ENCODE assay signal across 14 cellular contexts in genomic region chr1:2528016-2528415, GRCh38. TPM values are rescaled to one million over a fixed set of nuclear protein-coding genes. Genes with fewer than 3 reads are reported as not detected.
A peak's percentile ranks its signal among the peaks of the same experiment; 100 is the strongest.
DNase-seq lines count a peak whose midpoint lies in the region; ATAC-seq and TF ChIP-seq lines count a peak whose summit lies in the region.
"Had no signal": no experiment of that assay in that cellular context is flagged by ENCODE, and none has a peak within 500 bp of the region (broad histone marks: within the 10 kb centered on the region; RNA-seq: fewer than 3 reads in every experiment).

No MANE protein-coding gene starts in this region.

- H3F3A ChIP-seq in neural progenitor cell (ENCODE audit: low read depth): peaks cover 23% of the 10 kb centered on the region

- peaks cover 30% of the 10 kb centered on the region for H3K79me2 ChIP-seq in mammary epithelial cell (ENCODE audit: insufficient read depth, low read length)
- peaks cover 30% of the 10 kb centered on the region for H3K79me2 ChIP-seq in neural progenitor cell (ENCODE audit: low read depth)

- DNase-seq in MCF 10A (ENCODE audit: unreplicated experiment) (peak; percentile 43), mammary epithelial cell (no peak), Right ventricle myocardium superior (peak; percentile 86), neural progenitor cell (ENCODE audit: low spot score) (no peak), NCI-H774 (lab: John Stamatoyannopoulos, UW) (no peak)
- no peak for DNase-seq in CD4-positive, alpha-beta T cell
- DNase-seq: activated B cell treated with CpG ODN at 0.5 μM for 24 hours; activated effector memory CD4-positive, alpha-beta T cell treated with anti-CD3 and anti-CD28 coated beads, Interleukin-2, amount 50 U/mL, for 16 hours; effector CD8-positive, alpha-beta T cell; NCI-H187 treated with DMSO at 0.1 percent for 48 hours; T-cell had no signal

- in situ Hi-C loops in mammary epithelial cell (cut with MboI; ENCODE audit: low sequenced_read_pairs in 2 of 2): loop anchor here in 1 of 2 donors (25.0 kb wide), 1 partner anchor 341 kb away; the partner anchor contains the start of gene FAAP20

- H3K36me3 Mint-ChIP-seq in MCF 10A (ENCODE audit: insufficient read depth, unreplicated experiment): peaks cover 13% of the 10 kb centered on the region
- H3K36me3 Mint-ChIP-seq in neural progenitor cell: no peaks in the 10 kb centered on the region
- H3K36me3 Mint-ChIP-seq in CD4-positive, alpha-beta T cell (ENCODE audit: low read depth): peaks cover 14% of the 10 kb centered on the region
- H3K36me3 Mint-ChIP-seq: T-cell had no signal

- H3K4me1 ChIP-seq in mammary epithelial cell (ENCODE audit: insufficient read depth, low read length) (peaks cover 57% of the 10 kb centered on the region), neural progenitor cell (peaks cover 48% of the 10 kb centered on the region)

- 38% methylated on average over 8 of the region's 12 CpGs for WGBS in mammary epithelial cell (ENCODE audit: low coverage, missing lambda C conversion rate)

- dilution Hi-C loops in mammary epithelial cell (cut with HindIII; ENCODE audit: low sequenced_read_pairs): loop anchor here (5.0 kb wide), 1 partner anchor 54 kb away; no protein-coding TSS in a partner anchor

- H3K9ac ChIP-seq in mammary epithelial cell (ENCODE audit: insufficient read depth, low read length) (no peak overlapping the region), neural progenitor cell (no peak overlapping the region)

- H3K4me2 ChIP-seq in mammary epithelial cell (ENCODE audit: insufficient read depth, low read depth, low read length): no peak overlapping the region
- H3K4me2 ChIP-seq in neural progenitor cell: peak overlapping the region; percentile 81

- no peaks in the 10 kb centered on the region for H3K9me3 Mint-ChIP-seq in MCF 10A (ENCODE audit: unreplicated experiment)
- H3K9me3 Mint-ChIP-seq in neural progenitor cell: no peaks in the 10 kb centered on the region
- H3K9me3 Mint-ChIP-seq in CD4-positive, alpha-beta T cell: no peaks in the 10 kb centered on the region
- H3K9me3 Mint-ChIP-seq: activated B cell treated with CpG ODN at 0.5 μM for 24 hours, T-cell had no signal

- H3K9me3 ChIP-seq in mammary epithelial cell (replicated peaks; ENCODE audit: insufficient read depth, low read length): no peaks in the 10 kb centered on the region
- H3K9me3 ChIP-seq in neural progenitor cell (ENCODE audit: low read depth): no peaks in the 10 kb centered on the region
- H3K9me3 ChIP-seq in CD4-positive, alpha-beta T cell (ENCODE audit: control insufficient read depth, low read length): no peaks in the 10 kb centered on the region

- H2AFZ ChIP-seq in mammary epithelial cell (ENCODE audit: low read depth, low read length) (no peak overlapping the region), neural progenitor cell (replicated peaks) (no peak overlapping the region)

- peaks cover 31% of the 10 kb centered on the region for H3K4me1 Mint-ChIP-seq in MCF 10A (ENCODE audit: insufficient read depth, unreplicated experiment)
- H3K4me1 Mint-ChIP-seq in neural progenitor cell: peaks cover 49% of the 10 kb centered on the region
- peaks cover 44% of the 10 kb centered on the region for H3K4me1 Mint-ChIP-seq in CD4-positive, alpha-beta T cell (ENCODE audit: low read depth)

- H4K20me1 ChIP-seq in mammary epithelial cell (ENCODE audit: insufficient read depth, low read length) (no peaks in the 10 kb centered on the region), neural progenitor cell (ENCODE audit: low read depth) (peaks cover 60% of the 10 kb centered on the region)

- peak; percentile 72 for ATAC-seq in Right ventricle myocardium superior (ENCODE audit: poor library complexity)
- no peak for ATAC-seq in CD4-positive, alpha-beta T cell (ENCODE audit: poor library complexity)
- ATAC-seq in HG02623 (IDR thresholded peaks at IDR 0.05; ENCODE audit: unreplicated experiment): no peak
- no peak for ATAC-seq in HG02938 (IDR thresholded peaks at IDR 0.05; ENCODE audit: unreplicated experiment)
- ATAC-seq: T-cell had no signal

- H3K27me3 Mint-ChIP-seq in MCF 10A (ENCODE audit: insufficient read depth, unreplicated experiment) (no peaks in the 10 kb centered on the region), neural progenitor cell (ENCODE audit: insufficient read depth, low read depth) (peaks cover 15% of the 10 kb centered on the region)
- peaks cover 20% of the 10 kb centered on the region for H3K27me3 Mint-ChIP-seq in CD4-positive, alpha-beta T cell

- POLR2A ChIA-PET in MCF 10A (lab: Yijun Ruan, JAX): no interaction called here
- POLR2A ChIA-PET in CD4-positive, alpha-beta T cell (lab: Charles Lee): interaction anchor here (8.5 kb wide), 1 partner anchor 20 kb away, joined by 164 read pairs; no protein-coding TSS in a partner anchor

- no peak overlapping the region for H3K4me3 ChIP-seq in mammary epithelial cell (replicated peaks in 1 of 3; ENCODE audit: insufficient read depth in 1 of 3, low read depth in 2 of 3, low read length in 3 of 3)
- no peak overlapping the region for H3K4me3 ChIP-seq in neural progenitor cell
- H3K4me3 ChIP-seq: lung had no signal

- intact Hi-C loops in MCF 10A (cut with micrococcal nuclease): no loop called here
- intact Hi-C loops in mammary epithelial cell (cut with micrococcal nuclease): no loop called here
- intact Hi-C loops in Right ventricle myocardium superior (cut with DNase I): no loop called here
- intact Hi-C loops in CD4-positive, alpha-beta T cell (cut with DNase I, micrococcal nuclease): loop anchor here (5.0 to 10.0 kb wide), 4 partner anchors 114 to 1247 kb away; partner anchors contain the start of gene SMIM1 (in 1 of the 2)

- TF ChIP-seq CTCF in MCF 10A (IDR thresholded peaks at IDR 0.05; ENCODE audit: unreplicated experiment): no peak
- no peak for TF ChIP-seq CTCF in mammary epithelial cell (conservative IDR thresholded peaks at IDR 0.05 in 1 of 2, IDR thresholded peaks at IDR 0.05 in 1 of 2; ENCODE audit: extremely low read depth in 1 of 2, insufficient read depth in 1 of 2, low read depth in 1 of 2, low read length in 2 of 2)
- TF ChIP-seq CTCF in neural progenitor cell (IDR thresholded peaks at IDR 0.05): no peak
- no peak for TF ChIP-seq CTCF in CD4-positive, alpha-beta T cell (IDR thresholded peaks at IDR 0.05)

- no peak overlapping the region for H3K27ac Mint-ChIP-seq in MCF 10A (ENCODE audit: low read depth, unreplicated experiment)
- no peak overlapping the region for H3K27ac Mint-ChIP-seq in neural progenitor cell
- no peak overlapping the region for H3K27ac Mint-ChIP-seq in CD4-positive, alpha-beta T cell
- H3K27ac Mint-ChIP-seq: activated B cell treated with CpG ODN at 0.5 μM for 24 hours, T-cell had no signal

- CTCF ChIA-PET in MCF 10A (lab: Yijun Ruan, JAX) (interaction anchor here (0.7 kb wide), 1 partner anchor 37 kb away, joined by 3 read pairs; no protein-coding TSS in a partner anchor), mammary epithelial cell (lab: Charles Lee; ENCODE audit: low non-redundant PET) (no interaction called here)
- CTCF ChIA-PET in CD4-positive, alpha-beta T cell (lab: Charles Lee): interaction anchor here (0.7 kb wide), 1 partner anchor 17 kb away, joined by 3 read pairs; no protein-coding TSS in a partner anchor

- H3K36me3 ChIP-seq in mammary epithelial cell (ENCODE audit: insufficient read depth, low read length): no peaks in the 10 kb centered on the region
- no peaks in the 10 kb centered on the region for H3K36me3 ChIP-seq in neural progenitor cell

- H3K27ac ChIP-seq in mammary epithelial cell (ENCODE audit: insufficient read depth, low read depth, low read length): no peak overlapping the region
- no peak overlapping the region for H3K27ac ChIP-seq in neural progenitor cell
- no peak overlapping the region for H3K27ac ChIP-seq in CD4-positive, alpha-beta T cell (ENCODE audit: low read depth, low read length)

- H3K4me3 Mint-ChIP-seq in MCF 10A (ENCODE audit: unreplicated experiment) (no peak overlapping the region), neural progenitor cell (peak overlapping the region; percentile 96)
- no peak overlapping the region for H3K4me3 Mint-ChIP-seq in CD4-positive, alpha-beta T cell

- BruUV-seq in MCF 10A (replicated peaks; lab: Mats Ljungman, UMichigan) (no TSS peak), mammary epithelial cell (replicated peaks; lab: Mats Ljungman, UMichigan) (no TSS peak)

- H3K27me3 ChIP-seq in mammary epithelial cell (ENCODE audit: insufficient read depth, low read length) (peaks cover 4% of the 10 kb centered on the region), neural progenitor cell (peaks cover 65% of the 10 kb centered on the region)
- peaks cover 36% of the 10 kb centered on the region for H3K27me3 ChIP-seq in CD4-positive, alpha-beta T cell (ENCODE audit: control insufficient read depth, insufficient read depth, low read length)

RNA-seq across cellular contexts. Expression of gene PANK4, which starts 1.6 kb away (rescaled TPM):
- 22.1 and 25.4 TPM in 2 replicates for total RNA-seq in MCF 10A (2022)
- 10 to 100 TPM; 14.2 to 28.5 TPM for total RNA-seq in mammary epithelial cell
- polyA plus RNA-seq in mammary epithelial cell: 14.9 TPM
- 4.1 TPM for polyA minus RNA-seq in mammary epithelial cell
- 45.5 TPM for total RNA-seq in Right ventricle myocardium superior
- 30.6 and 53.9 TPM in 2 replicates for total RNA-seq in neural progenitor cell (ENCODE audit: low replicate concordance)
- 10 to 100 TPM; 42.9 to 47.0 TPM for total RNA-seq in CD4-positive, alpha-beta T cell

RNA-seq across cellular contexts. Expression of gene HES5, which starts 2.0 kb away (rescaled TPM):
- not detected in 2 replicates for total RNA-seq in MCF 10A (2022)
- total RNA-seq in mammary epithelial cell: not detected
- polyA plus RNA-seq in mammary epithelial cell: not detected
- polyA minus RNA-seq in mammary epithelial cell: not detected
- 1.6 TPM for total RNA-seq in Right ventricle myocardium superior
- 6.4 and 28.2 TPM in 2 replicates for total RNA-seq in neural progenitor cell (ENCODE audit: low replicate concordance)
- not detected for total RNA-seq in CD4-positive, alpha-beta T cell
- total RNA-seq: activated B cell treated with CpG ODN at 0.5 μM for 24 hours, T-cell had no signal

RNA-seq across cellular contexts. Expression of gene TNFRSF14, which starts 28.2 kb away (rescaled TPM):
- total RNA-seq in MCF 10A (2022): 4.2 and 4.6 TPM in 2 replicates
- total RNA-seq in mammary epithelial cell: 10 to 100 TPM; 12.9 to 19.0 TPM
- 19.6 TPM for polyA plus RNA-seq in mammary epithelial cell
- polyA minus RNA-seq in mammary epithelial cell: 11.4 TPM
- total RNA-seq in Right ventricle myocardium superior: 16.0 TPM
- total RNA-seq in neural progenitor cell (ENCODE audit: low replicate concordance): 0.65 TPM in 1 of 2 replicates, not detected in the other
- 100 to 1,000 TPM; 191 to 194 TPM for total RNA-seq in CD4-positive, alpha-beta T cell

RNA-seq across cellular contexts. Expression of gene PLCH2, which starts 51.9 kb away (rescaled TPM):
- total RNA-seq in MCF 10A (2022) (92.6 and 123 TPM in 2 replicates), mammary epithelial cell (100 to 1,000 TPM; 113 to 157 TPM), Right ventricle myocardium superior (0.13 TPM), neural progenitor cell (ENCODE audit: low replicate concordance) (0.54 and 2.0 TPM in 2 replicates)
- 56.2 TPM for polyA plus RNA-seq in mammary epithelial cell
- polyA minus RNA-seq in mammary epithelial cell: 36.6 TPM
- total RNA-seq in CD4-positive, alpha-beta T cell: 10 to 100 TPM; 47.6 to 48.1 TPM

RNA-seq across cellular contexts. Expression of gene PRXL2B, which starts 58.6 kb away (rescaled TPM):
- total RNA-seq in MCF 10A (2022): 10.3 and 12.6 TPM in 2 replicates
- 10 to 100 TPM; 15.7 to 29.1 TPM for total RNA-seq in mammary epithelial cell
- 26.3 TPM for polyA plus RNA-seq in mammary epithelial cell
- 3.5 TPM for polyA minus RNA-seq in mammary epithelial cell
- 9.8 TPM for total RNA-seq in Right ventricle myocardium superior
- 10.0 and 29.6 TPM in 2 replicates for total RNA-seq in neural progenitor cell (ENCODE audit: low replicate concordance)
- 10 to 100 TPM; 11.0 to 12.8 TPM for total RNA-seq in CD4-positive, alpha-beta T cell

Comparison
In these comparisons a context has a peak if more than half of its experiments do, and no peak if none do; other contexts are left out.
1. DNase-seq: peak in MCF 10A (single experiment) and Right ventricle myocardium superior (single experiment); none in mammary epithelial cell (single experiment), neural progenitor cell (single experiment), NCI-H774 (single experiment) and CD4-positive, alpha-beta T cell (0 of 10).
2. RNA of gene TNFRSF14, which starts 28.2 kb away (total RNA-seq): 191 to 194 TPM in CD4-positive, alpha-beta T cell; 12.9 to 19.0 TPM in mammary epithelial cell, 16.0 TPM in Right ventricle myocardium superior (single experiment), 4.2 to 4.6 TPM in MCF 10A and 0.65 TPM in neural progenitor cell; every median in the first group is over 4 times any median in the second.
3. intact Hi-C loops: an anchor here in CD4-positive, alpha-beta T cell (5.0 to 10.0 kb wide); none called in MCF 10A, mammary epithelial cell and Right ventricle myocardium superior.